ENCODE assay signal across 1 cellular context in the genomic region with DNA sequence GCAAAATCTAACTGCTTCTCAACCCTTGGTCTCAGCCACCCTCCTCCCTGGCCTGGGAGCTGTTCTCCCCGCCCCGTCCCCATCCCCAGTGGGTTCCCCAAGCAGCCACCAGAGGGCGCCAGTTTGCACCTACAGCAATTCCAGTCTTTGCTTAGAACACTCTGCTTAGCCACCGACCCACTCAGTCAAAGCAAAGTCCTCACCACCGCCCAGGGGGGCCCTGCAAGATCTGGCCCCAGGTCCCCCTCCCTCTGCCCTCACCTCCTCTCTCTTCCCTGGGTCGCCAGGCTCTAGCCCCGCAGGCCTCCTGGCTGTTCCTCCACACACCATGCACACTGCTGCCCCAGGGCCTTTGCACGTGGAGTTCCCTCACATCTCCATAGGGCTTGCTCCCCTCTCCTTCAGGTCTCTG.
TF ChIP-seq lines count a peak whose summit lies in the region.

No MANE protein-coding gene starts in this region.

TF ChIP-seq in HepG2, 621 proteins besides CTCF, POLR2A, EP300 and RAD21 (continued from another document):
- TF ChIP-seq, protein P1, sequence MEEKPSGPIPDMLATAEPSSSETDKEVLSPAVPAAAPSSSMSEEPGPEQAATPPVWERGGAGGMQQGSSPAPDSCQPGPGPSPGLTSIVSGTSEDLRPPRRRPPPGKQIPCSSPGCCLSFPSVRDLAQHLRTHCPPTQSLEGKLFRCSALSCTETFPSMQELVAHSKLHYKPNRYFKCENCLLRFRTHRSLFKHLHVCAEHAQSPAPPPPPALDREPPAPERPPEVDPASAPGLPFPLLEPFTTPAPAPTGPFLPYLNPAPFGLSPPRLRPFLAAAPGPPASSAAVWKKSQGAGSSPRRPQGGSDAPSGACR (CRISPR knock-in tag; IDR thresholded peaks at IDR 0.05) = no peak
- TF ChIP-seq CHCHD3 (CRISPR knock-in tag; IDR thresholded peaks at IDR 0.05) = no peak
- TF ChIP-seq ZNF737 (CRISPR knock-in tag; IDR thresholded peaks at IDR 0.05; ENCODE audit: borderline replicate concordance) = no peak
- no peak for TF ChIP-seq HOXA7 (CRISPR knock-in tag; IDR thresholded peaks at IDR 0.05)
- no peak for TF ChIP-seq FOXM1 (CRISPR knock-in tag; IDR thresholded peaks at IDR 0.05)
- TF ChIP-seq ZNF296 (CRISPR knock-in tag; conservative IDR thresholded peaks at IDR 0.05) = no peak
- TF ChIP-seq TP53 (CRISPR knock-in tag; conservative IDR thresholded peaks at IDR 0.05) = no peak
- TF ChIP-seq NAIF1 (CRISPR knock-in tag; IDR thresholded peaks at IDR 0.05; ENCODE audit: borderline replicate concordance) = no peak
- TF ChIP-seq SP4 (CRISPR knock-in tag; IDR thresholded peaks at IDR 0.05) = no peak
- TF ChIP-seq MXI1 (IDR thresholded peaks at IDR 0.05; ENCODE audit: borderline replicate concordance, low read depth, low read length) = no peak
- TF ChIP-seq ISX (CRISPR knock-in tag; conservative IDR thresholded peaks at IDR 0.05) = no peak
- TF ChIP-seq ZNF75D (CRISPR knock-in tag; IDR thresholded peaks at IDR 0.05; ENCODE audit: borderline replicate concordance) = no peak
- no peak for TF ChIP-seq ZNF382 (CRISPR knock-in tag; IDR thresholded peaks at IDR 0.05; ENCODE audit: borderline replicate concordance)
- no peak for TF ChIP-seq ZBTB7A (CRISPR knock-in tag; IDR thresholded peaks at IDR 0.05)
- TF ChIP-seq HOXD1 (CRISPR knock-in tag; IDR thresholded peaks at IDR 0.05) = no peak
- TF ChIP-seq, protein P2, sequence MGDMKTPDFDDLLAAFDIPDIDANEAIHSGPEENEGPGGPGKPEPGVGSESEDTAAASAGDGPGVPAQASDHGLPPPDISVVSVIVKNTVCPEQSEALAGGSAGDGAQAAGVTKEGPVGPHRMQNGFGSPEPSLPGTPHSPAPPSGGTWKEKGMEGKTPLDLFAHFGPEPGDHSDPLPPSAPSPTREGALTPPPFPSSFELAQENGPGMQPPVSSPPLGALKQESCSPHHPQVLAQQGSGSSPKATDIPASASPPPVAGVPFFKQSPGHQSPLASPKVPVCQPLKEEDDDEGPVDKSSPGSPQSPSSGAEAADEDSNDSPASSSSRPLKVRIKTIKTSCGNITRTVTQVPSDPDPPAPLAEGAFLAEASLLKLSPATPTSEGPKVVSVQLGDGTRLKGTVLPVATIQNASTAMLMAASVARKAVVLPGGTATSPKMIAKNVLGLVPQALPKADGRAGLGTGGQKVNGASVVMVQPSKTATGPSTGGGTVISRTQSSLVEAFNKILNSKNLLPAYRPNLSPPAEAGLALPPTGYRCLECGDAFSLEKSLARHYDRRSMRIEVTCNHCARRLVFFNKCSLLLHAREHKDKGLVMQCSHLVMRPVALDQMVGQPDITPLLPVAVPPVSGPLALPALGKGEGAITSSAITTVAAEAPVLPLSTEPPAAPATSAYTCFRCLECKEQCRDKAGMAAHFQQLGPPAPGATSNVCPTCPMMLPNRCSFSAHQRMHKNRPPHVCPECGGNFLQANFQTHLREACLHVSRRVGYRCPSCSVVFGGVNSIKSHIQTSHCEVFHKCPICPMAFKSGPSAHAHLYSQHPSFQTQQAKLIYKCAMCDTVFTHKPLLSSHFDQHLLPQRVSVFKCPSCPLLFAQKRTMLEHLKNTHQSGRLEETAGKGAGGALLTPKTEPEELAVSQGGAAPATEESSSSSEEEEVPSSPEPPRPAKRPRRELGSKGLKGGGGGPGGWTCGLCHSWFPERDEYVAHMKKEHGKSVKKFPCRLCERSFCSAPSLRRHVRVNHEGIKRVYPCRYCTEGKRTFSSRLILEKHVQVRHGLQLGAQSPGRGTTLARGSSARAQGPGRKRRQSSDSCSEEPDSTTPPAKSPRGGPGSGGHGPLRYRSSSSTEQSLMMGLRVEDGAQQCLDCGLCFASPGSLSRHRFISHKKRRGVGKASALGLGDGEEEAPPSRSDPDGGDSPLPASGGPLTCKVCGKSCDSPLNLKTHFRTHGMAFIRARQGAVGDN (CRISPR knock-in tag; IDR thresholded peaks at IDR 0.05) = peak; percentile 60
- no peak for TF ChIP-seq NR2F6 (IDR thresholded peaks at IDR 0.05)
- TF ChIP-seq NR2F6 (CRISPR knock-in tag; IDR thresholded peaks at IDR 0.05) = peak; percentile 19; the same call in 1 of the 2 replicates
- TF ChIP-seq, protein P3, sequence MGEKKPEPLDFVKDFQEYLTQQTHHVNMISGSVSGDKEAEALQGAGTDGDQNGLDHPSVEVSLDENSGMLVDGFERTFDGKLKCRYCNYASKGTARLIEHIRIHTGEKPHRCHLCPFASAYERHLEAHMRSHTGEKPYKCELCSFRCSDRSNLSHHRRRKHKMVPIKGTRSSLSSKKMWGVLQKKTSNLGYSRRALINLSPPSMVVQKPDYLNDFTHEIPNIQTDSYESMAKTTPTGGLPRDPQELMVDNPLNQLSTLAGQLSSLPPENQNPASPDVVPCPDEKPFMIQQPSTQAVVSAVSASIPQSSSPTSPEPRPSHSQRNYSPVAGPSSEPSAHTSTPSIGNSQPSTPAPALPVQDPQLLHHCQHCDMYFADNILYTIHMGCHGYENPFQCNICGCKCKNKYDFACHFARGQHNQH (CRISPR knock-in tag; IDR thresholded peaks at IDR 0.05) = no peak
- no peak for TF ChIP-seq ZNF484 (CRISPR knock-in tag; IDR thresholded peaks at IDR 0.05; ENCODE audit: borderline replicate concordance, low read depth)
- no peak for TF ChIP-seq GABPA (IDR thresholded peaks at IDR 0.05; ENCODE audit: low read depth, low read length)
- no peak for TF ChIP-seq GABPA (CRISPR knock-in tag; IDR thresholded peaks at IDR 0.05; ENCODE audit: low read depth)
- TF ChIP-seq THYN1 (CRISPR knock-in tag; IDR thresholded peaks at IDR 0.05; ENCODE audit: borderline replicate concordance, low read depth) = no peak
- peak; percentile 49; the same call in 1 of the 2 replicates for TF ChIP-seq ZNF768 (CRISPR knock-in tag; IDR thresholded peaks at IDR 0.05)
- 0 out of 2 replicates have a peak, but pooled peaks have one; percentile 49 for TF ChIP-seq ZNF501 (CRISPR knock-in tag; IDR thresholded peaks at IDR 0.05)
- no peak for TF ChIP-seq ZNF891 (CRISPR knock-in tag; IDR thresholded peaks at IDR 0.05)
- TF ChIP-seq, protein P4, sequence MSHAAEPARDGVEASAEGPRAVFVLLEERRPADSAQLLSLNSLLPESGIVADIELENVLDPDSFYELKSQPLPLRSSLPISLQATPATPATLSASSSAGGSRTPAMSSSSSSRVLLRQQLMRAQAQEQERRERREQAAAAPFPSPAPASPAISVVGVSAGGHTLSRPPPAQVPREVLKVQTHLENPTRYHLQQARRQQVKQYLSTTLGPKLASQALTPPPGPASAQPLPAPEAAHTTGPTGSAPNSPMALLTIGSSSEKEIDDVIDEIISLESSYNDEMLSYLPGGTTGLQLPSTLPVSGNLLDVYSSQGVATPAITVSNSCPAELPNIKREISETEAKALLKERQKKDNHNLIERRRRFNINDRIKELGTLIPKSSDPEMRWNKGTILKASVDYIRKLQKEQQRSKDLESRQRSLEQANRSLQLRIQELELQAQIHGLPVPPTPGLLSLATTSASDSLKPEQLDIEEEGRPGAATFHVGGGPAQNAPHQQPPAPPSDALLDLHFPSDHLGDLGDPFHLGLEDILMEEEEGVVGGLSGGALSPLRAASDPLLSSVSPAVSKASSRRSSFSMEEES (CRISPR knock-in tag; IDR thresholded peaks at IDR 0.05) = no peak
- TF ChIP-seq, protein P5, sequence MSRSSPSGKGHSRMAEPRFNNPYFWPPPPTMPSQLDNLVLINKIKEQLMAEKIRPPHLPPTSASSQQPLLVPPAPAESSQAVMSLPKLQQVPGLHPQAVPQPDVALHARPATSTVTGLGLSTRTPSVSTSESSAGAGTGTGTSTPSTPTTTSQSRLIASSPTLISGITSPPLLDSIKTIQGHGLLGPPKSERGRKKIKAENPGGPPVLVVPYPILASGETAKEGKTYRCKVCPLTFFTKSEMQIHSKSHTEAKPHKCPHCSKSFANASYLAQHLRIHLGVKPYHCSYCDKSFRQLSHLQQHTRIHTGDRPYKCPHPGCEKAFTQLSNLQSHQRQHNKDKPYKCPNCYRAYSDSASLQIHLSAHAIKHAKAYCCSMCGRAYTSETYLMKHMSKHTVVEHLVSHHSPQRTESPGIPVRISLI (CRISPR knock-in tag; IDR thresholded peaks at IDR 0.05; ENCODE audit: borderline replicate concordance) = no peak
- TF ChIP-seq NFE2L1 (CRISPR knock-in tag; IDR thresholded peaks at IDR 0.05; ENCODE audit: borderline replicate concordance) = no peak
- TF ChIP-seq KDM2A (CRISPR knock-in tag; IDR thresholded peaks at IDR 0.05; ENCODE audit: borderline replicate concordance, low read depth) = no peak
- no peak; the same call in 1 of the 2 replicates for TF ChIP-seq MYC (CRISPR knock-in tag; IDR thresholded peaks at IDR 0.05; ENCODE audit: borderline replicate concordance)
- no peak for TF ChIP-seq MTF1 (CRISPR knock-in tag; IDR thresholded peaks at IDR 0.05)
- no peak for TF ChIP-seq MZF1 (CRISPR knock-in tag; IDR thresholded peaks at IDR 0.05; ENCODE audit: borderline replicate concordance)
- TF ChIP-seq MTF2 (CRISPR knock-in tag; IDR thresholded peaks at IDR 0.05; ENCODE audit: borderline replicate concordance) = no peak
- TF ChIP-seq, protein P6, sequence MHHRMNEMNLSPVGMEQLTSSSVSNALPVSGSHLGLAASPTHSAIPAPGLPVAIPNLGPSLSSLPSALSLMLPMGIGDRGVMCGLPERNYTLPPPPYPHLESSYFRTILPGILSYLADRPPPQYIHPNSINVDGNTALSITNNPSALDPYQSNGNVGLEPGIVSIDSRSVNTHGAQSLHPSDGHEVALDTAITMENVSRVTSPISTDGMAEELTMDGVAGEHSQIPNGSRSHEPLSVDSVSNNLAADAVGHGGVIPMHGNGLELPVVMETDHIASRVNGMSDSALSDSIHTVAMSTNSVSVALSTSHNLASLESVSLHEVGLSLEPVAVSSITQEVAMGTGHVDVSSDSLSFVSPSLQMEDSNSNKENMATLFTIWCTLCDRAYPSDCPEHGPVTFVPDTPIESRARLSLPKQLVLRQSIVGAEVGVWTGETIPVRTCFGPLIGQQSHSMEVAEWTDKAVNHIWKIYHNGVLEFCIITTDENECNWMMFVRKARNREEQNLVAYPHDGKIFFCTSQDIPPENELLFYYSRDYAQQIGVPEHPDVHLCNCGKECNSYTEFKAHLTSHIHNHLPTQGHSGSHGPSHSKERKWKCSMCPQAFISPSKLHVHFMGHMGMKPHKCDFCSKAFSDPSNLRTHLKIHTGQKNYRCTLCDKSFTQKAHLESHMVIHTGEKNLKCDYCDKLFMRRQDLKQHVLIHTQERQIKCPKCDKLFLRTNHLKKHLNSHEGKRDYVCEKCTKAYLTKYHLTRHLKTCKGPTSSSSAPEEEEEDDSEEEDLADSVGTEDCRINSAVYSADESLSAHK (CRISPR knock-in tag; IDR thresholded peaks at IDR 0.05; ENCODE audit: borderline replicate concordance) = no peak
- peak; percentile 33; the same call in 1 of the 2 replicates for TF ChIP-seq FOSL2 (CRISPR knock-in tag; IDR thresholded peaks at IDR 0.05)
- TF ChIP-seq ZNF652 (CRISPR knock-in tag; IDR thresholded peaks at IDR 0.05; ENCODE audit: borderline replicate concordance, low read depth) = no peak
- TF ChIP-seq RCOR2 (CRISPR knock-in tag; IDR thresholded peaks at IDR 0.05) = peak; percentile 75; the same call in 1 of the 2 replicates
- TF ChIP-seq ZNF333 (CRISPR knock-in tag; IDR thresholded peaks at IDR 0.05; ENCODE audit: borderline replicate concordance) = no peak
